ENCODE assay signal across 4 cellular contexts in the genomic region with DNA sequence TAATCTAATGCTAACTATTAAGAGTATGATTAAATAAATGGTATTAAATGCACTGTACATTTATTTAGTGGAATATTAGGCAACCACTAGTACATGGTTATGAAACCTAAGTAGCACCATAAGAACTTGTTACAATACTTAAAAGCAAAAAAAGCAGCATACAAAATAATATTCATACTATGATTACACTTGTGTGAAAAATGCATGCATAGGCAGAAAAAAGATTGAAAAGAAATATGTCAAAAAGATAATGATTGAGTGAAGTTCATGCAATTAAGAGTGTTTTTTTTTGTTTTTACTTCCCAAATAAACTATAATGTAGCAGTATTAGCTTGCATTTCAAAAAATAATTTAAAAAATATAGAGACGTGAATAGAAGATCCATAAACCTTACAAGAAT.
TF ChIP-seq lines count a peak whose summit lies in the region.

No MANE protein-coding gene starts in this region.

TF ChIP-seq in HepG2, 621 proteins besides CTCF, POLR2A, EP300 and RAD21:
- TF ChIP-seq ZNF737 (CRISPR knock-in tag; IDR thresholded peaks at IDR 0.05; ENCODE audit: borderline replicate concordance) (no peak), ZNF124 (CRISPR knock-in tag; IDR thresholded peaks at IDR 0.05) (no peak), ZNF138 (CRISPR knock-in tag; IDR thresholded peaks at IDR 0.05; ENCODE audit: low read depth) (no peak), MAFF (IDR thresholded peaks at IDR 0.05; ENCODE audit: low read depth, low read length) (peak; percentile 33; the same call in 1 of the 2 replicates), MAFK (conservative IDR thresholded peaks at IDR 0.05 in 1 of 2, IDR thresholded peaks at IDR 0.05 in 1 of 2; ENCODE audit: low read length in 2 of 2) (peak; percentile 28 to 56; a peak in 3 of 4 replicates)
- TF ChIP-seq, protein P1, sequence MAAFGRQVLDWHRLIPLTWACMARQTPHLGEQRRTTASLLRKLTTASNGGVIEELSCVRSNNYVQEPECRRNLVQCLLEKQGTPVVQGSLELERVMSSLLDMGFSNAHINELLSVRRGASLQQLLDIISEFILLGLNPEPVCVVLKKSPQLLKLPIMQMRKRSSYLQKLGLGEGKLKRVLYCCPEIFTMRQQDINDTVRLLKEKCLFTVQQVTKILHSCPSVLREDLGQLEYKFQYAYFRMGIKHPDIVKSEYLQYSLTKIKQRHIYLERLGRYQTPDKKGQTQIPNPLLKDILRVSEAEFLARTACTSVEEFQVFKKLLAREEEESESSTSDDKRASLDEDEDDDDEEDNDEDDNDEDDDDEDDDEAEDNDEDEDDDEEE (CRISPR knock-in tag; IDR thresholded peaks at IDR 0.05), result no peak

TF ChIP-seq in A549, 52 proteins besides CTCF, POLR2A, EP300 and RAD21:
- TF ChIP-seq TP53 (CRISPR knock-in tag; IDR thresholded peaks at IDR 0.05) (no peak), FOSL2 (IDR thresholded peaks at IDR 0.05) (no peak), FOSL2 (CRISPR knock-in tag; IDR thresholded peaks at IDR 0.05) (no peak), HDAC2 (IDR thresholded peaks at IDR 0.05) (no peak), ZFP36 (IDR thresholded peaks at IDR 0.05; ENCODE audit: borderline replicate concordance, partially characterized antibody) (no peak), GATA3 (IDR thresholded peaks at IDR 0.05; ENCODE audit: borderline replicate concordance) (no peak), MAFK (IDR thresholded peaks at IDR 0.05; ENCODE audit: partially characterized antibody) (peak; percentile 51)
- TF ChIP-seq, protein P2, sequence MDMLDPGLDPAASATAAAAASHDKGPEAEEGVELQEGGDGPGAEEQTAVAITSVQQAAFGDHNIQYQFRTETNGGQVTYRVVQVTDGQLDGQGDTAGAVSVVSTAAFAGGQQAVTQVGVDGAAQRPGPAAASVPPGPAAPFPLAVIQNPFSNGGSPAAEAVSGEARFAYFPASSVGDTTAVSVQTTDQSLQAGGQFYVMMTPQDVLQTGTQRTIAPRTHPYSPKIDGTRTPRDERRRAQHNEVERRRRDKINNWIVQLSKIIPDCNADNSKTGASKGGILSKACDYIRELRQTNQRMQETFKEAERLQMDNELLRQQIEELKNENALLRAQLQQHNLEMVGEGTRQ (IDR thresholded peaks at IDR 0.05), result no peak

TF ChIP-seq in IMR-90, 13 proteins besides CTCF, POLR2A, EP300 and RAD21:
- TF ChIP-seq MAFK (IDR thresholded peaks at IDR 0.05; ENCODE audit: low read depth, low read length), result peak; percentile 43; the same call in 1 of the 2 replicates
- TF ChIP-seq, protein P2 (IDR thresholded peaks at IDR 0.05; ENCODE audit: low read depth, low read length), result no peak
- TF ChIP-seq RFX5 (IDR thresholded peaks at IDR 0.05; ENCODE audit: low read depth, low read length), result no peak

TF ChIP-seq in K562, 482 proteins besides CTCF, POLR2A, EP300 and RAD21:
- no peak for TF ChIP-seq MTF1 (CRISPR knock-in tag; IDR thresholded peaks at IDR 0.05; ENCODE audit: borderline replicate concordance)
- TF ChIP-seq ZNF316 (IDR thresholded peaks at IDR 0.05), result peak; percentile 71
